Comparison of ENCODE assay signal across 12 cellular contexts in genomic region chr12:76611533-76611932, GRCh38. TPM values are rescaled to one million over a fixed set of nuclear protein-coding genes. Genes with fewer than 3 reads are reported as not detected.
DNase-seq lines count a peak whose midpoint lies in the region; ATAC-seq, FAIRE-seq and TF ChIP-seq lines count a peak whose summit lies in the region.
"Had no signal": no experiment of that assay in that cellular context is flagged by ENCODE, and none has a peak within 500 bp of the region (broad histone marks: within the 10 kb centered on the region; RNA-seq: fewer than 3 reads in every experiment).

No MANE protein-coding gene starts in this region.

- no peaks in the 10 kb centered on the region for H3K36me3 ChIP-seq in skeletal muscle satellite cell (ENCODE audit: insufficient read depth, low read length)
- no peaks in the 10 kb centered on the region for H3K36me3 ChIP-seq in Peyer's patch
- H3K36me3 ChIP-seq: HAP-1, SJCRH30 had no signal

- H3K9me3 ChIP-seq in skeletal muscle satellite cell (replicated peaks; ENCODE audit: low read length), result no peaks in the 10 kb centered on the region
- no peaks in the 10 kb centered on the region for H3K9me3 ChIP-seq in Peyer's patch
- H3K9me3 ChIP-seq: HAP-1, SJCRH30 had no signal

- H3K4me3 ChIP-seq in skeletal muscle satellite cell (ENCODE audit: low read length) (no peak overlapping the region), Peyer's patch (no peak overlapping the region)
- H3K4me3 ChIP-seq: HAP-1, SJCRH30 had no signal

- TF ChIP-seq POLR2A in H54 (IDR thresholded peaks at IDR 0.05; ENCODE audit: low read depth, low read length), result no peak
- no peak for TF ChIP-seq POLR2A in Peyer's patch (IDR thresholded peaks at IDR 0.05)

- H3K4me1 ChIP-seq in skeletal muscle satellite cell (ENCODE audit: control insufficient read depth, insufficient read depth, low read length), result peaks cover 9% of the 10 kb centered on the region
- no peaks in the 10 kb centered on the region for H3K4me1 ChIP-seq in Peyer's patch
- H3K4me1 ChIP-seq: HAP-1, SJCRH30 had no signal

- H3K27me3 ChIP-seq in skeletal muscle satellite cell (ENCODE audit: control insufficient read depth, insufficient read depth, low read length) (no peaks in the 10 kb centered on the region), Peyer's patch (no peaks in the 10 kb centered on the region)
- H3K27me3 ChIP-seq: SJCRH30 had no signal

- H3K27ac ChIP-seq in Peyer's patch, result no peak overlapping the region
- H3K27ac ChIP-seq: SJCRH30 had no signal

- no peak for TF ChIP-seq CTCF in Peyer's patch (IDR thresholded peaks at IDR 0.05)

- peak; percentile 89 for FAIRE-seq in H54 (lab: Jason Lieb, UNC)
- no peak for FAIRE-seq in RCC 7860 (lab: Jason Lieb, UNC)

- no peak for ATAC-seq in HG03280 (IDR thresholded peaks at IDR 0.05; ENCODE audit: unreplicated experiment)
- ATAC-seq: activated CD8-positive, alpha-beta T cell treated with anti-CD3 and anti-CD28 coated beads, Interleukin-2, amount 10 ng/mL, durations not matched to agents 7 days and 5 days had no signal

- H3K9ac ChIP-seq in skeletal muscle satellite cell (ENCODE audit: low read depth, low read length), result no peak overlapping the region

- H3K4me2 ChIP-seq in skeletal muscle satellite cell (ENCODE audit: low read length), result peak overlapping the region; percentile 13

- DNase-seq in H54 (ENCODE audit: insufficient read length, low spot score) (no peak), RKO (ENCODE audit: low spot score) (peak; percentile 59), fibroblast of peridontal ligament (ENCODE audit: extremely low read depth) (peak; percentile 96), HuH-7 (ENCODE audit: low spot score) (no peak), Peyer's patch (no peak), RCC 7860 (ENCODE audit: low spot score) (no peak)
- DNase-seq: activated CD8-positive, alpha-beta T cell treated with anti-CD3 and anti-CD28 coated beads, Interleukin-2, amount 10 ng/mL, durations not matched to agents 7 days and 5 days; NCI-H2029 treated with DMSO at 0.1 percent for 48 hours had no signal

RNA-seq across cellular contexts. Expression of gene OSBPL8, which starts 52.0 kb away (rescaled TPM):
- total RNA-seq in skeletal muscle satellite cell (2012; rRNA removed), result 61.2 and 83.7 TPM in 2 replicates
- total RNA-seq in Peyer's patch, result 10 to 100 TPM; 39.0 to 69.3 (median 49.0) TPM

Comparison
In these comparisons a context has a peak if more than half of its experiments do, and no peak if none do; other contexts are left out.
1. DNase-seq: peak in RKO (single experiment) and fibroblast of peridontal ligament (single experiment); none in H54 (single experiment), HuH-7 (single experiment), Peyer's patch (0 of 3) and RCC 7860 (single experiment).